9 cellular contexts compared by ENCODE assay signal in genomic region chr1:32142446-32143301, GRCh38. TPM values are rescaled to one million over a fixed set of nuclear protein-coding genes. Genes with fewer than 3 reads are reported as not detected.
DNase-seq lines count a peak whose midpoint lies in the region; ATAC-seq and TF ChIP-seq lines count a peak whose summit lies in the region.
"Had no signal": no experiment of that assay in that cellular context is flagged by ENCODE, and none has a peak within 500 bp of the region (broad histone marks: within the 10 kb centered on the region; RNA-seq: fewer than 3 reads in every experiment).

No MANE protein-coding gene starts in this region.

- peak overlapping the region; percentile 56 for H3K27ac ChIP-seq in 22Rv1
- H3K27ac ChIP-seq in mammary epithelial cell (ENCODE audit: insufficient read depth, low read depth, low read length) = no peak overlapping the region

- H3K4me2 ChIP-seq in mammary epithelial cell (ENCODE audit: insufficient read depth, low read depth, low read length) = no peak overlapping the region

- no peaks in the 10 kb centered on the region for H3K36me3 ChIP-seq in mammary epithelial cell (ENCODE audit: insufficient read depth, low read length)

- peaks cover 18% of the 10 kb centered on the region for H3K4me1 ChIP-seq in mammary epithelial cell (ENCODE audit: insufficient read depth, low read length)

- no TSS peak for BruUV-seq in mammary epithelial cell (replicated peaks; lab: Mats Ljungman, UMichigan)

- H2AFZ ChIP-seq in mammary epithelial cell (ENCODE audit: low read depth, low read length) = no peak overlapping the region

- no peak overlapping the region for H3K4me3 ChIP-seq in mammary epithelial cell (replicated peaks in 1 of 3; ENCODE audit: insufficient read depth in 1 of 3, low read depth in 2 of 3, low read length in 3 of 3)

- H3K27me3 ChIP-seq in mammary epithelial cell (ENCODE audit: insufficient read depth, low read length) = no peaks in the 10 kb centered on the region

- 79% methylated on average over 6 of the region's 6 CpGs for WGBS in mammary epithelial cell (ENCODE audit: low coverage, missing lambda C conversion rate)

- dilution Hi-C loops in mammary epithelial cell (cut with HindIII; ENCODE audit: low sequenced_read_pairs) = no loop called here

- H4K20me1 ChIP-seq in mammary epithelial cell (ENCODE audit: insufficient read depth, low read length) = no peaks in the 10 kb centered on the region

- H3K9me3 ChIP-seq in mammary epithelial cell (replicated peaks; ENCODE audit: insufficient read depth, low read length) = no peaks in the 10 kb centered on the region

- peak; percentile 93 for ATAC-seq in left lobe of liver
- no peak for ATAC-seq in GM21723 (IDR thresholded peaks at IDR 0.05; ENCODE audit: unreplicated experiment)
- no peak for ATAC-seq in GM21786 (IDR thresholded peaks at IDR 0.05; ENCODE audit: unreplicated experiment)

- CTCF ChIA-PET in mammary epithelial cell (lab: Charles Lee; ENCODE audit: low non-redundant PET) = no interaction called here

- TF ChIP-seq CTCF in 22Rv1 (IDR thresholded peaks at IDR 0.05) (no peak), mammary epithelial cell (conservative IDR thresholded peaks at IDR 0.05 in 1 of 2, IDR thresholded peaks at IDR 0.05 in 1 of 2; ENCODE audit: extremely low read depth in 1 of 2, insufficient read depth in 1 of 2, low read depth in 1 of 2, low read length in 2 of 2) (no peak)

- DNase-seq in HS-5 (ENCODE audit: low read depth) (peak; percentile 28), mammary epithelial cell (peak; percentile 44), left lobe of liver (ENCODE audit: low spot score) (no peak), NOMO-1 (lab: John Stamatoyannopoulos, UW; ENCODE audit: unreplicated experiment in 2 of 2) (no peak), RPMI8226 (no peak)
- DNase-seq: activated B cell treated with CpG ODN at 0.5 μM for 24 hours had no signal

- in situ Hi-C loops in mammary epithelial cell (cut with MboI; ENCODE audit: low sequenced_read_pairs in 2 of 2) = no loop called here

- no peak overlapping the region for H3K9ac ChIP-seq in mammary epithelial cell (ENCODE audit: insufficient read depth, low read length)

- H3K79me2 ChIP-seq in mammary epithelial cell (ENCODE audit: insufficient read depth, low read length) = peaks cover 93% of the 10 kb centered on the region

- intact Hi-C loops in mammary epithelial cell (cut with micrococcal nuclease) = no loop called here

RNA-seq across cellular contexts. Expression of gene KPNA6, which starts 34.8 kb away (rescaled TPM):
- total RNA-seq in mammary epithelial cell (10 to 100 TPM; 83.5 to 92.7 TPM), left lobe of liver (32.2 TPM)
- 31.2 TPM for polyA plus RNA-seq in mammary epithelial cell
- polyA minus RNA-seq in mammary epithelial cell = 88.1 TPM

RNA-seq across cellular contexts. Expression of gene TXLNA, which starts 36.8 kb away (rescaled TPM):
- total RNA-seq in mammary epithelial cell = 100 to 1,000 TPM in 1 of 2 donors, 10 to 100 TPM in 1; 53.5 to 100 TPM
- 32.4 TPM for polyA plus RNA-seq in mammary epithelial cell
- polyA minus RNA-seq in mammary epithelial cell = 75.9 TPM
- 31.1 TPM for total RNA-seq in left lobe of liver

RNA-seq across cellular contexts. Expression of gene CCDC28B, which starts 57.7 kb away (rescaled TPM):
- 1 to 10 TPM; 1.7 to 6.9 TPM for total RNA-seq in mammary epithelial cell
- 4.3 TPM for polyA plus RNA-seq in mammary epithelial cell
- 1.9 TPM for polyA minus RNA-seq in mammary epithelial cell
- 1.6 TPM for total RNA-seq in left lobe of liver

Comparison
In these comparisons a context has a peak if more than half of its experiments do, and no peak if none do; other contexts are left out.
1. DNase-seq: peak in HS-5 (single experiment) and mammary epithelial cell (single experiment); none in left lobe of liver (single experiment), NOMO-1 (0 of 2) and RPMI8226 (single experiment).